Comparison of ENCODE assay signal across 8 cellular contexts in genomic region chr11:34357646-34358257, GRCh38. TPM values are rescaled to one million over a fixed set of nuclear protein-coding genes. Genes with fewer than 3 reads are reported as not detected.
DNase-seq lines count a peak whose midpoint lies in the region; ATAC-seq, FAIRE-seq and TF ChIP-seq lines count a peak whose summit lies in the region.

TSS of gene ABTB2 (minus strand) at chr11:34358010.

- H3K9me3 ChIP-seq in GM12878 (replicated peaks; ENCODE audit: control insufficient read depth, insufficient read depth, low read length): no peaks in the 10 kb centered on the region
- H3K9me3 ChIP-seq in iPS DF 6.9 (ENCODE audit: control insufficient read depth, insufficient read depth, low read length): no peaks in the 10 kb centered on the region

- peaks cover 0 to 3% of the 10 kb centered on the region in 2 experiments; a peak in 2 of 4 replicates for H3K27me3 ChIP-seq in GM12878 (replicated peaks in 1 of 2; ENCODE audit: control insufficient read depth in 2 of 2, insufficient read depth in 2 of 2, low read length in 1 of 2)
- H3K27me3 ChIP-seq in iPS DF 6.9 (ENCODE audit: control insufficient read depth, insufficient read depth, low read length): peaks cover 9% of the 10 kb centered on the region

- peaks cover 5% of the 10 kb centered on the region for H3K4me1 ChIP-seq in GM12878 (ENCODE audit: control insufficient read depth, insufficient read depth, low read length)
- H3K4me1 ChIP-seq in iPS DF 6.9 (ENCODE audit: control insufficient read depth, insufficient read depth, low read length): peaks cover 5% of the 10 kb centered on the region; the same call in 1 of the 2 replicates

- H3K4me3 ChIP-seq in GM12878: peak within 1 kb of the TSS; percentile 84
- H3K4me3 ChIP-seq in iPS DF 6.9 (ENCODE audit: low read length): peak within 1 kb of the TSS; percentile 53
- peak within 1 kb of the TSS; percentile 61 for H3K4me3 ChIP-seq in skeletal muscle cell (ENCODE audit: low read depth, low read length)

- POLR2A ChIA-PET in GM12878 (lab: Charles Lee): interaction anchor here (0.8 to 2.2 kb wide), 4 partner anchors 176 to 354 kb away, joined by 3 to 6 read pairs (median 5); no protein-coding TSS in a partner anchor

- TF ChIP-seq CTCF in GM12878 (IDR thresholded peaks at IDR 0.05 in 2 of 3, conservative IDR thresholded peaks at IDR 0.05 in 1 of 3; ENCODE audit: control insufficient read depth in 2 of 3, extremely low read depth in 1 of 3, insufficient read depth in 1 of 3, low read depth in 3 of 3, low read length in 3 of 3): no peak

- in situ Hi-C loops in GM12878 (cut with MboI): loop anchor here (5.0 kb wide), 4 partner anchors 115 to 495 kb away; no protein-coding TSS in a partner anchor

- H3K4me2 ChIP-seq in GM12878 (ENCODE audit: control insufficient read depth, insufficient read depth): peak within 1 kb of the TSS; percentile 100

- intact Hi-C loops in GM12878 (cut with micrococcal nuclease; ENCODE audit: unreplicated experiment): loop anchor here (2.0 to 5.0 kb wide), 5 partner anchors 113 to 499 kb away; partner anchors contain the start of genes CAPRIN1 and NAT10

- peaks cover 3% of the 10 kb centered on the region; the same call in 1 of the 2 replicates for H4K20me1 ChIP-seq in GM12878 (ENCODE audit: control insufficient read depth, insufficient read depth)

- DNase-seq in 8988T (peak; percentile 94), NCI-H2081 (lab: John Stamatoyannopoulos, UW) (peak; percentile 97), T1000 (lab: John Stamatoyannopoulos, UW) (peak; percentile 93), GM12878 (ENCODE audit: low read depth, low spot score) (peak; percentile 64), iPS DF 6.9 (ENCODE audit: low read depth, low spot score) (peak; percentile 86), skeletal muscle cell (ENCODE audit: low read depth) (peak; percentile 90)

- TF ChIP-seq EP300 in GM12878 (IDR thresholded peaks at IDR 0.05; ENCODE audit: borderline replicate concordance in 1 of 2, control insufficient read depth in 1 of 2, low read depth in 2 of 2, low read length in 2 of 2): no peak

- SMC1A ChIA-PET in GM12878 (lab: Charles Lee; ENCODE audit: uncharacterized antibody, unreplicated experiment): interaction anchor here (0.7 to 12.0 kb wide), 16 partner anchors 9 to 361 kb away, joined by 3 to 171 read pairs (median 4); no protein-coding TSS in a partner anchor

- BruUV-seq in GM12878 (replicated peaks; lab: Mats Ljungman, UMichigan): no TSS peak

- peak; percentile 99 for TF ChIP-seq POLR2A in GM12878 (IDR thresholded peaks at IDR 0.05; ENCODE audit: low read depth, low read length)

- TF ChIP-seq RAD21 in GM12878 (IDR thresholded peaks at IDR 0.05; ENCODE audit: insufficient read depth, low read depth, low read length): no peak

- H3K27ac ChIP-seq in GM12878 (ENCODE audit: control insufficient read depth, insufficient read depth) (peak within 1 kb of the TSS; percentile 13; the same call in 1 of the 2 replicates), iPS DF 6.9 (ENCODE audit: low read length) (no peak within 1 kb of the TSS)

- peak; percentile 61 for FAIRE-seq in GM12878 (lab: Jason Lieb, UNC)

- CTCF ChIA-PET in GM12878 (lab: Yijun Ruan, JAX): interaction anchor here (0.6 to 9.5 kb wide), 19 partner anchors 11 to 371 kb away, joined by 3 to 167 read pairs (median 5); no protein-coding TSS in a partner anchor

- WGBS in GM12878 (ENCODE audit: insufficient coverage, insufficient replicate concordance, low lambda C conversion rate, missing lambda C conversion rate): under 1% methylated on average over 39 of the region's 59 CpGs
- no CpG with 5 or more reads among the region's 59 CpGs for WGBS in iPS DF 6.9 (ENCODE audit: insufficient coverage, insufficient read length)

- H3K36me3 ChIP-seq in GM12878 (ENCODE audit: control insufficient read depth in 2 of 2, insufficient read depth in 2 of 2, low read length in 1 of 2) (no peaks in the 10 kb centered on the region), iPS DF 6.9 (ENCODE audit: control insufficient read depth, insufficient read depth, low read length) (no peaks in the 10 kb centered on the region)

- H2AFZ ChIP-seq in GM12878 (ENCODE audit: control insufficient read depth, low read depth, low read length): peak within 1 kb of the TSS; percentile 80

- H3K79me2 ChIP-seq in GM12878 (ENCODE audit: control insufficient read depth, insufficient read depth, low read length): peaks cover 16% of the 10 kb centered on the region

- ATAC-seq in GM18519 (IDR thresholded peaks at IDR 0.05; ENCODE audit: low FRiP score, unreplicated experiment) (peak; percentile 78), HG03039 (IDR thresholded peaks at IDR 0.05; ENCODE audit: unreplicated experiment) (peak; percentile 83), GM12878 (peak; percentile 92)

- peak within 1 kb of the TSS; percentile 41 for H3K9ac ChIP-seq in GM12878 (ENCODE audit: control insufficient read depth, insufficient read depth, low read length)

- RAD21 ChIA-PET in GM12878 (lab: Charles Lee; ENCODE audit: unreplicated experiment): interaction anchor here (0.8 to 14.6 kb wide), 32 partner anchors 9 to 361 kb away, joined by 3 to 249 read pairs (median 4); partner anchors contain the start of genes CAT and NAT10

TF ChIP-seq in GM12878, 131 proteins besides CTCF, POLR2A, EP300 and RAD21 (continues in another document):
- TF ChIP-seq NRF1 (conservative IDR thresholded peaks at IDR 0.05; ENCODE audit: low read depth, low read length) (peak; percentile 11; the same call in 1 of the 2 replicates), EGR1 (IDR thresholded peaks at IDR 0.05; ENCODE audit: borderline replicate concordance in 1 of 2, low read depth in 2 of 2, low read length in 2 of 2) (no peak), YY1 (IDR thresholded peaks at IDR 0.05; ENCODE audit: low read depth, low read length) (0 out of 2 replicates have a peak, but pooled peaks have one; percentile 45), NKRF (conservative IDR thresholded peaks at IDR 0.05) (peak; percentile 83), CHD2 (IDR thresholded peaks at IDR 0.05; ENCODE audit: borderline replicate concordance, low read depth, low read length) (peak; percentile 61; the same call in 1 of the 2 replicates), TAF1 (IDR thresholded peaks at IDR 0.05; ENCODE audit: borderline replicate concordance, low read depth, low read length) (peak; percentile 94), RFX5 (IDR thresholded peaks at IDR 0.05; ENCODE audit: low read depth, low read length) (peak; percentile 60; the same call in 1 of the 2 replicates), ZBED1 (IDR thresholded peaks at IDR 0.05; ENCODE audit: borderline replicate concordance) (no peak), HDAC2 (IDR thresholded peaks at IDR 0.05) (no peak)
- TF ChIP-seq, protein P1, sequence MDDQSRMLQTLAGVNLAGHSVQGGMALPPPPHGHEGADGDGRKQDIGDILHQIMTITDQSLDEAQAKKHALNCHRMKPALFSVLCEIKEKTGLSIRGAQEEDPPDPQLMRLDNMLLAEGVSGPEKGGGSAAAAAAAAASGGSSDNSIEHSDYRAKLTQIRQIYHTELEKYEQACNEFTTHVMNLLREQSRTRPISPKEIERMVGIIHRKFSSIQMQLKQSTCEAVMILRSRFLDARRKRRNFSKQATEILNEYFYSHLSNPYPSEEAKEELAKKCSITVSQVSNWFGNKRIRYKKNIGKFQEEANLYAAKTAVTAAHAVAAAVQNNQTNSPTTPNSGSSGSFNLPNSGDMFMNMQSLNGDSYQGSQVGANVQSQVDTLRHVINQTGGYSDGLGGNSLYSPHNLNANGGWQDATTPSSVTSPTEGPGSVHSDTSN (IDR thresholded peaks at IDR 0.05; ENCODE audit: insufficient replicate concordance, low read depth, low read length): peak; percentile 66

RNA-seq across cellular contexts. Expression of gene ABTB2, which starts in this region (rescaled TPM):
- 8.8 and 9.6 TPM in 2 replicates for total RNA-seq in GM12878 (2013; cell fraction: nucleolus; rRNA removed)
- total RNA-seq in GM12878 (2014; rRNA removed) (0.54 and 1.0 TPM in 2 replicates), GM12878 (2014; rRNA removed; fragmentation: Illumina TruSeq; extraction: Trizol) (0.27 and 0.28 TPM in 2 replicates), GM12878 (2021) (1.6 and 2.1 TPM in 2 replicates)
- 0.81 TPM for polyA plus RNA-seq in GM12878 (2011; ENCODE audit: low read depth)
- polyA plus RNA-seq in GM12878 (2011; rRNA removed) (0.19 and 0.49 TPM in 2 replicates), GM12878 (2014; fragmentation: Illumina TruSeq; extraction: Trizol) (0.22 and 0.76 TPM in 2 replicates), GM12878 (2014; fragmentation: Nextera tagmentation; extraction: Ambion mirVana) (under 1 TPM; 0.13 to 0.16 TPM), GM12878 (2014; rRNA removed) (1.1 and 1.7 TPM in 2 replicates), GM12878 (2016; fragmentation: Nextera tagmentation; extraction: Ambion mirVana) (1 to 10 TPM in 1 of 2 experiments, under 1 TPM in 1; 0.68 to 1.1 TPM)
- polyA plus RNA-seq in GM12878 (2011; cell fraction: cytosol; rRNA removed): 0.57 and 0.64 TPM in 2 replicates
- 2.1 and 2.4 TPM in 2 replicates for polyA plus RNA-seq in GM12878 (2011; cell fraction: nucleus; rRNA removed)
- 1.8 and 2.4 TPM in 2 replicates for polyA plus RNA-seq in GM12878 (2012)
- polyA minus RNA-seq in GM12878 (2011; rRNA and poly(A)+ RNA removed): 0.37 and 0.82 TPM in 2 replicates
- polyA minus RNA-seq in GM12878 (2011; cell fraction: cytosol; rRNA and poly(A)+ RNA removed): 0.21 and 0.53 TPM in 2 replicates
- 1.3 and 2.4 TPM in 2 replicates for polyA minus RNA-seq in GM12878 (2011; cell fraction: nucleus; rRNA and poly(A)+ RNA removed)
